10 cellular contexts compared by ENCODE assay signal in genomic region chr3:126523745-126524428, GRCh38. TPM values are rescaled to one million over a fixed set of nuclear protein-coding genes. Genes with fewer than 3 reads are reported as not detected.
DNase-seq lines count a peak whose midpoint lies in the region; ATAC-seq, FAIRE-seq and TF ChIP-seq lines count a peak whose summit lies in the region.
"Had no signal": no experiment of that assay in that cellular context is flagged by ENCODE, and none has a peak within 500 bp of the region (broad histone marks: within the 10 kb centered on the region; RNA-seq: fewer than 3 reads in every experiment).

A gene with protein sequence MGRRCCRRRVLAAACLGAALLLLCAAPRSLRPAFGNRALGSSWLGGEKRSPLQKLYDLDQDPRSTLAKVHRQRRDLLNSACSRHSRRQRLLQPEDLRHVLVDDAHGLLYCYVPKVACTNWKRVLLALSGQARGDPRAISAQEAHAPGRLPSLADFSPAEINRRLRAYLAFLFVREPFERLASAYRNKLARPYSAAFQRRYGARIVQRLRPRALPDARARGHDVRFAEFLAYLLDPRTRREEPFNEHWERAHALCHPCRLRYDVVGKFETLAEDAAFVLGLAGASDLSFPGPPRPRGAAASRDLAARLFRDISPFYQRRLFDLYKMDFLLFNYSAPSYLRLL (plus strand): TSS chr3:126524155. CDS start chr3:126524333, 178 bp downstream.

- no peak within 1 kb of the TSS for H3K27ac ChIP-seq in endothelial cell of umbilical vein (ENCODE audit: insufficient read depth, low read depth, low read length)

- no peak for FAIRE-seq in endothelial cell of umbilical vein (lab: Jason Lieb, UNC)
- no peak for FAIRE-seq in GM19239 (lab: Jason Lieb, UNC)

- intact Hi-C loops in endothelial cell of umbilical vein (cut with micrococcal nuclease) = loop anchor here (2.0 to 10.0 kb wide), 2 partner anchors 131 to 481 kb away; partner anchors contain the start of gene TXNRD3

- peak within 1 kb of the TSS in 1 of 3 experiments; percentile 15 for H3K4me3 ChIP-seq in endothelial cell of umbilical vein (replicated peaks in 1 of 3; ENCODE audit: insufficient read depth in 1 of 3, low read depth in 1 of 3, low read length in 3 of 3)

- no peaks in the 10 kb centered on the region for H3K4me1 ChIP-seq in endothelial cell of umbilical vein (ENCODE audit: control insufficient read depth, extremely low read depth, insufficient read depth, low read length)

- peak; percentile 36 to 59 (median 58) for DNase-seq in NCI-H1417 (lab: John Stamatoyannopoulos, UW)
- no peak for DNase-seq in NCI-H1417 treated with DMSO at 0.1 percent for 48 hours (lab: John Stamatoyannopoulos, UW)
- peak; percentile 28 for DNase-seq in NCI-H774 (lab: John Stamatoyannopoulos, UW)
- no peak for DNase-seq in endothelial cell of umbilical vein (ENCODE audit: low read depth, low spot score)
- peak; percentile 30 for DNase-seq in mucosa of gallbladder (ENCODE audit: low spot score)
- no peak for DNase-seq in GM19239 (ENCODE audit: insufficient read length, low spot score)
- DNase-seq: activated B cell treated with CpG ODN at 0.5 μM for 24 hours; CD4-positive, CD25-positive, alpha-beta regulatory T cell had no signal

- H3K4me2 ChIP-seq in endothelial cell of umbilical vein (ENCODE audit: insufficient read depth, low read length) = no peak within 1 kb of the TSS

- BruUV-seq in endothelial cell of umbilical vein (replicated peaks; lab: Mats Ljungman, UMichigan) = no TSS peak

- no peaks in the 10 kb centered on the region for H3K9me1 ChIP-seq in endothelial cell of umbilical vein (replicated peaks; ENCODE audit: control insufficient read depth, extremely low read depth, insufficient read depth, low read length)

- dilution Hi-C loops in endothelial cell of umbilical vein (cut with MboI; ENCODE audit: extremely low pct_ligation_motif_present, low sequenced_read_pairs) = no loop called here

- H2AFZ ChIP-seq in endothelial cell of umbilical vein (ENCODE audit: low read depth, low read length) = peak within 1 kb of the TSS; percentile 18

- TF ChIP-seq CTCF in endothelial cell of umbilical vein (IDR thresholded peaks at IDR 0.05; ENCODE audit: extremely low read depth in 1 of 2, insufficient read depth in 1 of 2, low read depth in 1 of 2, low read length in 2 of 2) = no peak

- no peak for ATAC-seq in GM18520 (IDR thresholded peaks at IDR 0.05; ENCODE audit: unreplicated experiment)
- ATAC-seq in HG03521 (IDR thresholded peaks at IDR 0.05; ENCODE audit: unreplicated experiment) = no peak

- no peaks in the 10 kb centered on the region for H4K20me1 ChIP-seq in endothelial cell of umbilical vein (replicated peaks; ENCODE audit: control insufficient read depth, extremely low read depth, insufficient read depth, low read length)

- no peak for TF ChIP-seq POLR2A in endothelial cell of umbilical vein (IDR thresholded peaks at IDR 0.05; ENCODE audit: low read depth, low read length)

- H3K9ac ChIP-seq in endothelial cell of umbilical vein (replicated peaks; ENCODE audit: extremely low read depth, insufficient read depth, low read length) = no peak within 1 kb of the TSS

- H3K36me3 ChIP-seq in endothelial cell of umbilical vein (ENCODE audit: control insufficient read depth in 2 of 2, extremely low read depth in 1 of 2, insufficient read depth in 2 of 2, low read length in 2 of 2) = no peaks in the 10 kb centered on the region

- POLR2A ChIA-PET in endothelial cell of umbilical vein (lab: Charles Lee) = no interaction called here

- peaks cover 13 to 17% of the 10 kb centered on the region in 2 experiments for H3K27me3 ChIP-seq in endothelial cell of umbilical vein (ENCODE audit: control insufficient read depth in 2 of 2, insufficient read depth in 2 of 2, low read length in 2 of 2)

- CTCF ChIA-PET in endothelial cell of umbilical vein (lab: Charles Lee) = interaction anchor here (0.7 to 2.5 kb wide), 11 partner anchors 7 to 1022 kb away, joined by 3 to 51 read pairs (median 4); no protein-coding TSS in a partner anchor

- H3K79me2 ChIP-seq in endothelial cell of umbilical vein (ENCODE audit: control insufficient read depth, insufficient read depth, low read length) = no peaks in the 10 kb centered on the region

- no peaks in the 10 kb centered on the region for H3K9me3 ChIP-seq in endothelial cell of umbilical vein (replicated peaks; ENCODE audit: control insufficient read depth, insufficient read depth, low read length)

TF ChIP-seq in endothelial cell of umbilical vein, 7 proteins besides CTCF, POLR2A, EP300 and RAD21:
- TF ChIP-seq POLR2AphosphoS5 (IDR thresholded peaks at IDR 0.05; ENCODE audit: insufficient read depth, low read depth, low read length) (no peak), FOS (IDR thresholded peaks at IDR 0.05; ENCODE audit: borderline replicate concordance, insufficient read depth, low read length) (no peak), EZH2 (IDR thresholded peaks at IDR 0.05; ENCODE audit: borderline replicate concordance, low read depth, low read length, severe bottlenecking) (no peak), GATA2 (IDR thresholded peaks at IDR 0.05; ENCODE audit: insufficient read depth, insufficient read length, low read depth, low read length) (no peak), JUN (IDR thresholded peaks at IDR 0.05; ENCODE audit: borderline replicate concordance, insufficient read depth, insufficient read length, low read depth) (no peak), MYC (IDR thresholded peaks at IDR 0.05; ENCODE audit: low read depth, low read length) (no peak)
- TF ChIP-seq, protein P1, sequence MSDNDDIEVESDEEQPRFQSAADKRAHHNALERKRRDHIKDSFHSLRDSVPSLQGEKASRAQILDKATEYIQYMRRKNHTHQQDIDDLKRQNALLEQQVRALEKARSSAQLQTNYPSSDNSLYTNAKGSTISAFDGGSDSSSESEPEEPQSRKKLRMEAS (IDR thresholded peaks at IDR 0.05; ENCODE audit: insufficient read depth, insufficient read length) = no peak

RNA-seq across cellular contexts. Expression of the gene that starts here (rescaled TPM):
- total RNA-seq in endothelial cell of umbilical vein (not detected in 2 replicates), mucosa of gallbladder (0.29 TPM)
- polyA plus RNA-seq in endothelial cell of umbilical vein = 0.04 TPM in 1 of 2 replicates, not detected in the other
- polyA plus RNA-seq in endothelial cell of umbilical vein (2011; cell fraction: cytosol; rRNA removed) = not detected in 2 replicates
- polyA plus RNA-seq in endothelial cell of umbilical vein (2011; cell fraction: nucleus; rRNA removed) = not detected in 2 replicates
- polyA plus RNA-seq in endothelial cell of umbilical vein (2012) = not detected in 2 replicates
- not detected in 2 replicates for polyA minus RNA-seq in endothelial cell of umbilical vein
- not detected for polyA minus RNA-seq in endothelial cell of umbilical vein (2011; cell fraction: cytosol; rRNA and poly(A)+ RNA removed)
- not detected in 2 replicates for polyA minus RNA-seq in endothelial cell of umbilical vein (2011; cell fraction: nucleus; rRNA and poly(A)+ RNA removed)
- total RNA-seq: activated B cell treated with CpG ODN at 0.5 μM for 24 hours; CD4-positive, CD25-positive, alpha-beta regulatory T cell had no signal
- polyA plus RNA-seq: CD4-positive, CD25-positive, alpha-beta regulatory T cell had no signal

Comparison
In these comparisons a context has a peak if more than half of its experiments do, and no peak if none do; other contexts are left out.
1. DNase-seq: peak in NCI-H1417 (3 of 3) and NCI-H774 (single experiment); none in NCI-H1417 treated with DMSO at 0.1 percent for 48 hours (single experiment), endothelial cell of umbilical vein (single experiment) and GM19239 (single experiment).
2. Peak in DNase-seq in mucosa of gallbladder; RNA of the gene not detected or under 1 TPM.